In genomic region chr10:93577565-93577964, GRCh38 we compare ENCODE assay signal across 27 cellular contexts. TPM values are rescaled to one million over a fixed set of nuclear protein-coding genes. Genes with fewer than 3 reads are reported as not detected.
"Had no signal": no experiment of that assay in that cellular context is flagged by ENCODE, and none has a peak within 500 bp of the region (broad histone marks: within the 10 kb centered on the region; RNA-seq: fewer than 3 reads in every experiment).

No MANE protein-coding gene starts in this region.

- H3K27ac ChIP-seq: epithelial cell of prostate, esophagus muscularis mucosa, gastrocnemius medialis, heart right ventricle, left ventricle myocardium inferior, lower lobe of right lung, parathyroid adenoma, psoas muscle, right lobe of liver, tibial artery, upper lobe of right lung, vagina had no signal

- ATAC-seq: effector memory CD8-positive, alpha-beta T cell; gastrocnemius medialis; heart right ventricle; lower lobe of right lung; psoas muscle; right lobe of liver; stimulated activated effector memory CD8-positive, alpha-beta T cell treated with anti-CD3 and anti-CD28 coated beads, Interleukin-12 subunit alpha, Interleukin-12 subunit beta, amount 100 ng/mL, for 72 hours; stimulated activated naive CD8-positive, alpha-beta T cell treated with anti-CD3 and anti-CD28 coated beads, Interleukin-15, Interleukin-2, amounts not matched to agents 100 U/mL and 50 U/mL, for 24 hours; upper lobe of right lung had no signal

- H3K9me3 ChIP-seq: gastrocnemius medialis, lower lobe of right lung, psoas muscle, right lobe of liver, upper lobe of right lung, vagina had no signal

- H3K4me1 ChIP-seq: gastrocnemius medialis, left ventricle myocardium inferior, parathyroid adenoma, psoas muscle, right lobe of liver, tibial artery, vagina had no signal

- H3K36me3 Mint-ChIP-seq: memory B cell; mesothelial cell of epicardium; stimulated activated effector memory CD8-positive, alpha-beta T cell treated with anti-CD3 and anti-CD28 coated beads, Interleukin-12 subunit alpha, Interleukin-12 subunit beta, amount 100 ng/mL, for 72 hours had no signal

- H3K4me3 ChIP-seq: esophagus muscularis mucosa, gastrocnemius medialis, heart right ventricle, left ventricle myocardium inferior, lower lobe of right lung, psoas muscle, right lobe of liver, tibial artery, upper lobe of right lung, vagina had no signal

- H3K36me3 ChIP-seq: esophagus muscularis mucosa, gastrocnemius medialis, heart right ventricle, left ventricle myocardium inferior, lower lobe of right lung, right lobe of liver, tibial artery, upper lobe of right lung, vagina had no signal

- H3K27me3 ChIP-seq: right lobe of liver, upper lobe of right lung, vagina had no signal

- H2AFZ ChIP-seq: parathyroid adenoma had no signal

- DNase-seq: effector memory CD8-positive, alpha-beta T cell; gastrocnemius medialis; heart right ventricle; islet precursor cell; left ventricle myocardium inferior; lower lobe of right lung; nephron progenitor cell; psoas muscle; retina; right lobe of liver; stimulated activated CD4-positive, alpha-beta T cell treated with anti-CD3 and anti-CD28 coated beads, Interleukin-4, amount 100 ng/mL, for 1 hour; stimulated activated CD8-positive, alpha-beta memory T cell treated with anti-CD3 and anti-CD28 coated beads, Interleukin-4, amount 100 ng/mL, for 48 hours; stimulated activated naive CD8-positive, alpha-beta T cell treated with anti-CD3 and anti-CD28 coated beads, Interleukin-15, Interleukin-2, amounts not matched to agents 100 U/mL and 50 U/mL, for 24 hours; tibial artery; upper lobe of right lung had no signal

- H3K4me3 Mint-ChIP-seq: dendritic cell treated with granulocyte-macrophage colony-stimulating factor and Interleukin-4, amounts not matched to agents 40 ng/mL and 50 ng/mL, for 4 days; effector memory CD8-positive, alpha-beta T cell; memory B cell; mesothelial cell of epicardium; nephron progenitor cell; stimulated activated effector memory CD8-positive, alpha-beta T cell treated with anti-CD3 and anti-CD28 coated beads, Interleukin-12 subunit alpha, Interleukin-12 subunit beta, amount 100 ng/mL, for 72 hours had no signal

- H3K27ac Mint-ChIP-seq: dendritic cell treated with granulocyte-macrophage colony-stimulating factor and Interleukin-4, amounts not matched to agents 40 ng/mL and 50 ng/mL, for 4 days; effector memory CD8-positive, alpha-beta T cell; memory B cell; mesothelial cell of epicardium; nephron progenitor cell; stimulated activated effector memory CD8-positive, alpha-beta T cell treated with anti-CD3 and anti-CD28 coated beads, Interleukin-12 subunit alpha, Interleukin-12 subunit beta, amount 100 ng/mL, for 72 hours had no signal

- H3K79me2 ChIP-seq: parathyroid adenoma had no signal

- H3K4me1 Mint-ChIP-seq: stimulated activated effector memory CD8-positive, alpha-beta T cell treated with anti-CD3 and anti-CD28 coated beads, Interleukin-12 subunit alpha, Interleukin-12 subunit beta, amount 100 ng/mL, for 72 hours had no signal

RNA-seq across cellular contexts. Expression of gene FFAR4, which starts 11.1 kb away (rescaled TPM):
- total RNA-seq: fibroblast of villous mesenchyme, mesothelial cell of epicardium, temporal lobe had no signal

RNA-seq across cellular contexts. Expression of gene RBP4, which starts 23.5 kb away (rescaled TPM):
- total RNA-seq: fibroblast of villous mesenchyme had no signal

RNA-seq across cellular contexts. Expression of gene PDE6C, which starts 34.8 kb away (rescaled TPM):
- total RNA-seq: esophagus muscularis mucosa, fibroblast of villous mesenchyme, gastrocnemius medialis, heart right ventricle, left ventricle myocardium inferior, lower lobe of right lung, mesothelial cell of epicardium, mucosa of gallbladder, omental fat pad, psoas muscle, right lobe of liver, temporal lobe, upper lobe of right lung, vagina had no signal
- polyA plus RNA-seq: heart right ventricle, psoas muscle had no signal
